Comparison of ENCODE assay signal across 8 cellular contexts in genomic region chr5:82164957-82165698, GRCh38.
DNase-seq lines count a peak whose midpoint lies in the region; ATAC-seq and TF ChIP-seq lines count a peak whose summit lies in the region.

No MANE protein-coding gene starts in this region.

- DNase-seq in Calu3 (peak; percentile 24), NCI-H446 treated with DMSO at 0.1 percent for 48 hours (lab: John Stamatoyannopoulos, UW) (peak; percentile 77), natural killer cell (no peak), DMS79 treated with DMSO at 0.1 percent for 48 hours (lab: John Stamatoyannopoulos, UW) (no peak), NK-92 (lab: John Stamatoyannopoulos, UW; ENCODE audit: unreplicated experiment) (no peak), NCI-H2171 treated with DMSO at 0.1 percent for 48 hours (lab: John Stamatoyannopoulos, UW) (no peak)

- peaks cover 30% of the 10 kb centered on the region for H3K4me1 ChIP-seq in neuron (ENCODE audit: insufficient read depth, low read length)

- H3K9me3 Mint-ChIP-seq in Calu3 (ENCODE audit: low read depth, unreplicated experiment) = no peaks in the 10 kb centered on the region
- H3K9me3 Mint-ChIP-seq in natural killer cell = no peaks in the 10 kb centered on the region

- peak; percentile 49 for ATAC-seq in esophagus mucosa
- ATAC-seq in natural killer cell = no peak

- H3K36me3 Mint-ChIP-seq in Calu3 (ENCODE audit: insufficient read depth, unreplicated experiment) = no peaks in the 10 kb centered on the region
- H3K36me3 Mint-ChIP-seq in natural killer cell = no peaks in the 10 kb centered on the region

- no peak overlapping the region for H3K4me3 ChIP-seq in neuron (ENCODE audit: low read length)

- H3K27me3 ChIP-seq in neuron (ENCODE audit: insufficient read depth, low read length) = no peaks in the 10 kb centered on the region

- no peaks in the 10 kb centered on the region for H3K36me3 ChIP-seq in neuron (ENCODE audit: insufficient read depth, low read length)

- no peaks in the 10 kb centered on the region for H3K9me3 ChIP-seq in neuron (ENCODE audit: low read length)

- H3K4me3 Mint-ChIP-seq in Calu3 (ENCODE audit: low read depth, unreplicated experiment) = no peak overlapping the region
- no peak overlapping the region for H3K4me3 Mint-ChIP-seq in natural killer cell

- CTCF ChIA-PET in Calu3 (lab: Charles Lee) = interaction anchor here (0.6 to 3.1 kb wide), 43 partner anchors 9 to 863 kb away, joined by 3 to 43 read pairs (median 4); partner anchors contain the start of genes ACOT12, SSBP2 and ZCCHC9

- peak overlapping the region; percentile 70 for H3K27ac Mint-ChIP-seq in Calu3 (ENCODE audit: unreplicated experiment)
- peak overlapping the region in 1 of 2 donors; percentile 10 for H3K27ac Mint-ChIP-seq in natural killer cell

- H2AFZ ChIP-seq in neuron (ENCODE audit: low read depth, low read length) = peak overlapping the region; percentile 88

- no peaks in the 10 kb centered on the region for H3K27me3 Mint-ChIP-seq in Calu3 (ENCODE audit: unreplicated experiment)
- H3K27me3 Mint-ChIP-seq in natural killer cell (ENCODE audit: low read depth in 2 of 2) = no peaks in the 10 kb centered on the region

- BruUV-seq in Calu3 (replicated peaks; lab: Mats Ljungman, UMichigan) = no TSS peak

- intact Hi-C loops in Calu3 (cut with micrococcal nuclease; ENCODE audit: unreplicated experiment) = loop anchor here (1.0 to 10.0 kb wide), 6 partner anchors 193 to 740 kb away; partner anchors contain the start of genes ATG10 and SSBP2
- intact Hi-C loops in natural killer cell (cut with micrococcal nuclease) = no loop called here

- TF ChIP-seq CTCF in Calu3 (IDR thresholded peaks at IDR 0.05; ENCODE audit: unreplicated experiment) (no peak), natural killer cell (IDR thresholded peaks at IDR 0.05) (no peak)

- peaks cover 52% of the 10 kb centered on the region for H3K4me1 Mint-ChIP-seq in Calu3 (ENCODE audit: low read depth, unreplicated experiment)
- H3K4me1 Mint-ChIP-seq in natural killer cell = no peaks in the 10 kb centered on the region

Comparison
In these comparisons a context has a peak if more than half of its experiments do, and no peak if none do; other contexts are left out.
1. DNase-seq: peak in Calu3 (single experiment) and NCI-H446 treated with DMSO at 0.1 percent for 48 hours (single experiment); none in natural killer cell (single experiment), DMS79 treated with DMSO at 0.1 percent for 48 hours (single experiment), NK-92 (single experiment) and NCI-H2171 treated with DMSO at 0.1 percent for 48 hours (single experiment).